8 cellular contexts compared by ENCODE assay signal in genomic region chr2:237154050-237154638, GRCh38.
DNase-seq lines count a peak whose midpoint lies in the region; ATAC-seq and TF ChIP-seq lines count a peak whose summit lies in the region.

No MANE protein-coding gene starts in this region.

- H3K27ac Mint-ChIP-seq in activated naive CD8-positive, alpha-beta T cell, result peak overlapping the region; percentile 95

- H3K4me3 Mint-ChIP-seq in activated naive CD8-positive, alpha-beta T cell, result no peak overlapping the region

- no peaks in the 10 kb centered on the region for H3K27me3 Mint-ChIP-seq in activated naive CD8-positive, alpha-beta T cell

- H3K36me3 Mint-ChIP-seq in activated naive CD8-positive, alpha-beta T cell, result peaks cover 2% of the 10 kb centered on the region

- no peaks in the 10 kb centered on the region for H3K9me3 ChIP-seq in HEK293 (ENCODE audit: control insufficient read depth, insufficient read depth, low read depth, low read length)

- CTCF ChIA-PET in HEK293 (lab: Yijun Ruan, JAX), result interaction anchor here (0.6 to 4.7 kb wide), 17 partner anchors 8 to 851 kb away, joined by 3 to 42 read pairs (median 4); no protein-coding TSS in a partner anchor

- no peak overlapping the region for H3K27ac ChIP-seq in HEK293 (ENCODE audit: extremely low read depth, low read depth, low read length)

- DNase-seq in COR-L47 (lab: John Stamatoyannopoulos, UW), result peak; percentile 3
- peak; percentile 68 for DNase-seq in RPMI7951 (ENCODE audit: low read depth)
- DNase-seq in iPS-NIHi7 (ENCODE audit: extremely low spot score), result peak; percentile 77
- DNase-seq in stimulated activated CD8-positive, alpha-beta memory T cell treated with anti-CD3 and anti-CD28 coated beads, Interleukin-12 subunit alpha, Interleukin-12 subunit beta, amount 100 ng/mL, for 4 hours (ENCODE audit: low read depth), result peak; percentile 9
- no peak for DNase-seq in cerebellum (ENCODE audit: low spot score)

- H3K36me3 ChIP-seq in HEK293 (ENCODE audit: control insufficient read depth in 2 of 2, insufficient read depth in 1 of 2, low read length in 2 of 2), result no peaks in the 10 kb centered on the region

- ATAC-seq in HG03025 (IDR thresholded peaks at IDR 0.05; ENCODE audit: low FRiP score, unreplicated experiment), result no peak

- H3K9me3 Mint-ChIP-seq in activated naive CD8-positive, alpha-beta T cell (ENCODE audit: low read depth), result no peaks in the 10 kb centered on the region

- no peaks in the 10 kb centered on the region for H3K4me1 ChIP-seq in HEK293 (ENCODE audit: control insufficient read depth, insufficient read depth, low read length)

- H3K4me1 Mint-ChIP-seq in activated naive CD8-positive, alpha-beta T cell (ENCODE audit: low read depth), result peaks cover 45% of the 10 kb centered on the region

- POLR2A ChIA-PET in HEK293 (lab: Yijun Ruan, JAX), result no interaction called here

- peak; percentile 43; the same call in 1 of the 2 replicates for TF ChIP-seq CTCF in HEK293 (tag by site-specific recombination; IDR thresholded peaks at IDR 0.05)

- no peak overlapping the region for H3K4me3 ChIP-seq in HEK293 (ENCODE audit: low read depth, low read length)

TF ChIP-seq in HEK293, 187 proteins besides CTCF, POLR2A, EP300 and RAD21:
- TF ChIP-seq ZNF658 (tag by site-specific recombination; IDR thresholded peaks at IDR 0.05), result no peak
- TF ChIP-seq ZNF654 (tag by site-specific recombination; IDR thresholded peaks at IDR 0.05; ENCODE audit: low read depth), result peak; percentile 84
- TF ChIP-seq ZBTB26 (tag by site-specific recombination; optimal IDR thresholded peaks at IDR 0.05), result no peak
- TF ChIP-seq ZNF776 (tag by site-specific recombination; IDR thresholded peaks at IDR 0.05; ENCODE audit: borderline replicate concordance), result no peak
